ENCODE assay signal across 1 cellular context in genomic region chr12:131287938-131288797, GRCh38.
TF ChIP-seq lines count a peak whose summit lies in the region.

No MANE protein-coding gene starts in this region.

TF ChIP-seq in K562, 482 proteins besides CTCF, POLR2A, EP300 and RAD21:
- TF ChIP-seq RFX1 (IDR thresholded peaks at IDR 0.05) (peak; percentile 31; the same call in 1 of the 2 replicates), MXI1 (IDR thresholded peaks at IDR 0.05; ENCODE audit: low read depth, low read length) (no peak)
